In genomic region chr1:5729636-5730145, GRCh38 we compare ENCODE assay signal across 17 cellular contexts.
DNase-seq lines count a peak whose midpoint lies in the region; ATAC-seq, FAIRE-seq and TF ChIP-seq lines count a peak whose summit lies in the region.
"Had no signal": no experiment of that assay in that cellular context is flagged by ENCODE, and none has a peak within 500 bp of the region (broad histone marks: within the 10 kb centered on the region; RNA-seq: fewer than 3 reads in every experiment).

No MANE protein-coding gene starts in this region.

- H3K36me3 ChIP-seq in right lobe of liver = no peaks in the 10 kb centered on the region
- H3K36me3 ChIP-seq in HepG2 (replicated peaks in 1 of 2; ENCODE audit: control insufficient read depth in 1 of 2, insufficient read depth in 2 of 2, low read length in 2 of 2) = no peaks in the 10 kb centered on the region
- H3K36me3 ChIP-seq in hepatocyte (replicated peaks; ENCODE audit: insufficient read depth, low read depth) = no peaks in the 10 kb centered on the region
- H3K36me3 ChIP-seq in sigmoid colon = no peaks in the 10 kb centered on the region
- H3K36me3 ChIP-seq: BLaER1 treated with 17β-estradiol and CSF1 and Interleukin-3, amounts not matched to agents 10 nM and 100 nM had no signal

- BruUV-seq in HepG2 (replicated peaks; lab: Mats Ljungman, UMichigan) = no TSS peak

- no peak overlapping the region for H3K9ac ChIP-seq in HepG2 (ENCODE audit: insufficient read depth, low read depth, low read length)
- H3K9ac ChIP-seq: BLaER1 treated with 17β-estradiol and CSF1 and Interleukin-3, amounts not matched to agents 10 nM and 100 nM had no signal

- TF ChIP-seq EP300 in HepG2 (IDR thresholded peaks at IDR 0.05; ENCODE audit: low read depth in 2 of 2, low read length in 2 of 2) (no peak), HepG2 (CRISPR knock-in tag; IDR thresholded peaks at IDR 0.05; ENCODE audit: borderline replicate concordance) (no peak), sigmoid colon (IDR thresholded peaks at IDR 0.05) (no peak)

- no peak overlapping the region for H3K27ac ChIP-seq in right lobe of liver
- H3K27ac ChIP-seq in HepG2 (ENCODE audit: extremely low read length, insufficient read depth, low read length) = no peak overlapping the region
- peak overlapping the region; percentile 71 for H3K27ac ChIP-seq in hepatocyte
- no peak overlapping the region for H3K27ac ChIP-seq in sigmoid colon
- H3K27ac ChIP-seq: BLaER1 treated with 17β-estradiol and CSF1 and Interleukin-3, amounts not matched to agents 10 nM and 100 nM had no signal

- no peak for TF ChIP-seq POLR2A in right lobe of liver (IDR thresholded peaks at IDR 0.05)
- TF ChIP-seq POLR2A in HepG2 (IDR thresholded peaks at IDR 0.05; ENCODE audit: insufficient read depth in 1 of 2, low read depth in 2 of 2, low read length in 2 of 2) = no peak
- no peak for TF ChIP-seq POLR2A in sigmoid colon (IDR thresholded peaks at IDR 0.05)

- no peaks in the 10 kb centered on the region for H3K27me3 ChIP-seq in right lobe of liver
- H3K27me3 ChIP-seq in HepG2 (ENCODE audit: control insufficient read depth in 1 of 2, insufficient read depth in 2 of 2, low read length in 2 of 2) = peaks cover 5 to 47% of the 10 kb centered on the region in 2 experiments; a peak in 4 of 5 replicates
- H3K27me3 ChIP-seq in hepatocyte = no peaks in the 10 kb centered on the region
- H3K27me3 ChIP-seq in sigmoid colon = peaks cover 0 to 5% (median 4%) of the 10 kb centered on the region in 3 donors
- H3K27me3 ChIP-seq: BLaER1 treated with 17β-estradiol and CSF1 and Interleukin-3, amounts not matched to agents 10 nM and 100 nM had no signal

- in situ Hi-C loops in HepG2 (cut with HindIII; ENCODE audit: extremely low pct_ligation_motif_present, low pct_unique_long_range_greater_than_20kb) = no loop called here

- no peak for TF ChIP-seq CTCF in right lobe of liver (IDR thresholded peaks at IDR 0.05)
- no peak for TF ChIP-seq CTCF in HepG2 (CRISPR knock-in tag; IDR thresholded peaks at IDR 0.05)
- TF ChIP-seq CTCF in hepatocyte (IDR thresholded peaks at IDR 0.05; ENCODE audit: poor library complexity) = no peak
- no peak for TF ChIP-seq CTCF in sigmoid colon (IDR thresholded peaks at IDR 0.05)

- no CpG with 5 or more reads among the region's 4 CpGs for WGBS in right lobe of liver (ENCODE audit: insufficient coverage, low coverage, low lambda C conversion rate, missing lambda C conversion rate)
- 3% methylated on average over 4 of the region's 4 CpGs for WGBS in HepG2 (ENCODE audit: low lambda C conversion rate)
- 85% methylated on average over 4 of the region's 4 CpGs for WGBS in hepatocyte (ENCODE audit: low lambda C conversion rate, missing lambda C conversion rate)
- WGBS in sigmoid colon, 2 donors = 88% methylated on average over 4 of the region's 4 CpGs

- no peaks in the 10 kb centered on the region for H4K20me1 ChIP-seq in HepG2 (ENCODE audit: insufficient read depth, low read length)
- H4K20me1 ChIP-seq in hepatocyte (ENCODE audit: insufficient read depth, poor library complexity, severe bottlenecking) = no peaks in the 10 kb centered on the region
- H4K20me1 ChIP-seq: BLaER1 treated with 17β-estradiol and CSF1 and Interleukin-3, amounts not matched to agents 10 nM and 100 nM had no signal

- H3K4me1 ChIP-seq in right lobe of liver = no peaks in the 10 kb centered on the region
- H3K4me1 ChIP-seq in HepG2 (ENCODE audit: insufficient read depth, low read length) = no peaks in the 10 kb centered on the region
- H3K4me1 ChIP-seq in hepatocyte (ENCODE audit: insufficient read depth) = peaks cover 20% of the 10 kb centered on the region
- peaks cover 0 to 10% (median 5%) of the 10 kb centered on the region in 4 donors for H3K4me1 ChIP-seq in sigmoid colon

- CTCF ChIA-PET in HepG2 (lab: Yijun Ruan, JAX; ENCODE audit: low intra/inter-chr PET ratio, low total read pairs) = no interaction called here

- no peak overlapping the region for H2AFZ ChIP-seq in HepG2 (ENCODE audit: low read length)
- no peak overlapping the region for H2AFZ ChIP-seq in hepatocyte

- H3K9me2 ChIP-seq in hepatocyte (replicated peaks; ENCODE audit: insufficient read depth) = no peaks in the 10 kb centered on the region

- H3K9me3 ChIP-seq in right lobe of liver (no peaks in the 10 kb centered on the region), HepG2 (ENCODE audit: low read length) (no peaks in the 10 kb centered on the region), hepatocyte (ENCODE audit: low read depth) (no peaks in the 10 kb centered on the region), sigmoid colon (no peaks in the 10 kb centered on the region)
- H3K9me3 ChIP-seq: BLaER1 treated with 17β-estradiol and CSF1 and Interleukin-3, amounts not matched to agents 10 nM and 100 nM had no signal

- H3K79me2 ChIP-seq in HepG2 (ENCODE audit: insufficient read depth, low read length) (no peaks in the 10 kb centered on the region), hepatocyte (no peaks in the 10 kb centered on the region)

- no peak for FAIRE-seq in HepG2 (lab: Jason Lieb, UNC)
- FAIRE-seq: GM12878, GM18507, H54 had no signal

- TF ChIP-seq RAD21 in HepG2 (CRISPR knock-in tag; IDR thresholded peaks at IDR 0.05) = no peak

- ATAC-seq in right lobe of liver (no peak), HepG2 (no peak), HG02678 (IDR thresholded peaks at IDR 0.05; ENCODE audit: unreplicated experiment) (no peak)
- ATAC-seq: GM12878, HCT116 had no signal

- no peak overlapping the region for H3K4me3 ChIP-seq in right lobe of liver
- no peak overlapping the region for H3K4me3 ChIP-seq in HepG2 (replicated peaks in 1 of 3; ENCODE audit: insufficient read depth in 1 of 3, low read depth in 2 of 3, low read length in 3 of 3)
- H3K4me3 ChIP-seq in hepatocyte = no peak overlapping the region
- no peak overlapping the region for H3K4me3 ChIP-seq in sigmoid colon
- H3K4me3 ChIP-seq: BLaER1 treated with 17β-estradiol and CSF1 and Interleukin-3, amounts not matched to agents 10 nM and 100 nM; GM12878 had no signal

- peak in 2 of 3 donors; percentile 5 to 22 for DNase-seq in right lobe of liver
- DNase-seq in HepG2 (ENCODE audit: low spot score) = no peak
- no peak for DNase-seq in hepatocyte (ENCODE audit: low spot score)
- DNase-seq in sigmoid colon = peak; percentile 44
- no peak for DNase-seq in occipital lobe (lab: John Stamatoyannopoulos, UW)
- no peak for DNase-seq in retina
- DNase-seq: ACHN; Calu3; CD4-positive, CD25-positive, alpha-beta regulatory T cell; DMS 273 treated with DMSO at 0.1 percent for 48 hours; DMS79 had no signal

- intact Hi-C loops in right lobe of liver (cut with DNase I) (no loop called here), HepG2 (cut with micrococcal nuclease; ENCODE audit: unreplicated experiment) (no loop called here), sigmoid colon (cut with DNase I) (no loop called here)

- POLR2A ChIA-PET in HepG2 (lab: Yijun Ruan, JAX) = no interaction called here

- H3K4me2 ChIP-seq in HepG2 (ENCODE audit: low read depth, low read length) (no peak overlapping the region), hepatocyte (no peak overlapping the region)

TF ChIP-seq in HepG2, 621 proteins besides CTCF, POLR2A, EP300 and RAD21 (continues in another document):
- TF ChIP-seq ZNF142 (CRISPR knock-in tag; IDR thresholded peaks at IDR 0.05) = no peak
- no peak for TF ChIP-seq ZNF333 (CRISPR knock-in tag; IDR thresholded peaks at IDR 0.05; ENCODE audit: borderline replicate concordance)
- TF ChIP-seq E2F2 (CRISPR knock-in tag; IDR thresholded peaks at IDR 0.05; ENCODE audit: borderline replicate concordance) = no peak
- no peak for TF ChIP-seq MTA3 (CRISPR knock-in tag; IDR thresholded peaks at IDR 0.05)

Comparison
In these comparisons a context has a peak if more than half of its experiments do, and no peak if none do; other contexts are left out.
1. DNase-seq: peak in right lobe of liver (2 of 3) and sigmoid colon (single experiment); none in HepG2 (single experiment), hepatocyte (single experiment), occipital lobe (single experiment) and retina (single experiment).